Comparison of ENCODE assay signal across 13 cellular contexts in the genomic region with DNA sequence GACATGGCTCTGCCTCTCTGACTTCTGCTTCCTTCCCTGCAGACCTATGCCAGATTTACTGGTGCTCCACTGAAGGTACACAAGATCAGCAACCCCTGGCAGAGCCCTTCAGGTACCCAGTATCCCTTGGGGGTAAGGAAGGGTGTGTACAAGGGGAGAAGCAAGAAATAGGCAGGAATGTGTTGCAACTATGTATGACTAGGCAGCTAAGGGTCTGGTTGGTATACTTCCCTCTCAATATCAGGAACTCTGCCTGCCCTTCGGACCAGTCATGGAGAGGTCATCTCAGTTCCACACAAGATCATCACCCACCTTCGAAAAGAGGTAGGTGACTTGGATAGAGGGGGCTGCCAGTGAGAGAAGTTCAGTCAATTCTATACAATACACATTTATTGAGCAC. TPM values are rescaled to one million over a fixed set of nuclear protein-coding genes. Genes with fewer than 3 reads are reported as not detected.
A peak's percentile ranks its signal among the peaks of the same experiment; 100 is the strongest.
DNase-seq lines count a peak whose midpoint lies in the region; ATAC-seq, FAIRE-seq and TF ChIP-seq lines count a peak whose summit lies in the region.
"Had no signal": no experiment of that assay in that cellular context is flagged by ENCODE, and none has a peak within 500 bp of the region (broad histone marks: within the 10 kb centered on the region; RNA-seq: fewer than 3 reads in every experiment).

No MANE protein-coding gene starts in this region.

- TF ChIP-seq CTCF in H9 (conservative IDR thresholded peaks at IDR 0.05) (no peak), kidney (IDR thresholded peaks at IDR 0.05; ENCODE audit: borderline replicate concordance, extremely low read depth, insufficient read depth) (no peak), WERI-Rb-1 (IDR thresholded peaks at IDR 0.05; ENCODE audit: low read depth, low read length) (no peak)

- no peak overlapping the region for H2AFZ ChIP-seq in H9 (ENCODE audit: low read length)

- H4K91ac ChIP-seq in H9 (ENCODE audit: insufficient read length, low read depth, low read length) = no peak overlapping the region

- no peak overlapping the region for H2BK20ac ChIP-seq in H9 (ENCODE audit: low read depth, low read length, poor library complexity, severe bottlenecking)

- H3K18ac ChIP-seq in H9 (ENCODE audit: insufficient read length, low read depth, low read length) = no peak overlapping the region

- H3K4me1 Mint-ChIP-seq in H9 = peaks cover 30 to 31% of the 10 kb centered on the region in 2 experiments
- H3K4me1 Mint-ChIP-seq in T-helper 17 cell = peaks cover 30% of the 10 kb centered on the region

- H3K27me3 Mint-ChIP-seq in H9 (ENCODE audit: low read depth) = peaks cover 12% of the 10 kb centered on the region
- H3K27me3 Mint-ChIP-seq in T-helper 17 cell = no peaks in the 10 kb centered on the region

- H3K36me3 Mint-ChIP-seq in H9 (ENCODE audit: insufficient read depth in 1 of 3, low read depth in 3 of 3) (peaks cover 7 to 20% (median 15%) of the 10 kb centered on the region in 3 experiments), T-helper 17 cell (ENCODE audit: low read depth) (peaks cover 2% of the 10 kb centered on the region)

- no peak overlapping the region for H2BK15ac ChIP-seq in H9 (ENCODE audit: low read depth, low read length)

- H3K4me3 Mint-ChIP-seq in H9 (peak overlapping the region; percentile 89 to 92; a peak in 4 of 5 replicates), T-helper 17 cell (peak overlapping the region; percentile 36)

- no CpG with 5 or more reads among the region's 2 CpGs for WGBS in H9 (ENCODE audit: extremely low coverage, insufficient read length, low lambda C conversion rate)

- DNase-seq in H9 (no peak), T-helper 17 cell (no peak), kidney (peak; percentile 1), WERI-Rb-1 (no peak), HuH-7 (ENCODE audit: low spot score) (no peak), NCI-H510A (lab: John Stamatoyannopoulos, UW) (no peak), kidney tubule cell (ENCODE audit: low spot score) (no peak)
- DNase-seq: colonic mucosa; NCI-H187 treated with DMSO at 0.1 percent for 48 hours; stimulated activated CD4-positive, alpha-beta T cell treated with anti-CD3 and anti-CD28 coated beads, Interleukin-15, amount 100 ng/mL, for 24 hours; stomach had no signal

- peak overlapping the region in 5 of 10 experiments; percentile 76 to 97 (median 93); a peak in 5 of 20 replicates for H3K4me3 ChIP-seq in BLaER1 treated with 17β-estradiol and CSF1 and Interleukin-3, amounts not matched to agents 10 nM and 100 nM
- no peak overlapping the region for H3K4me3 ChIP-seq in kidney (ENCODE audit: low read length in 2 of 2)
- no peak overlapping the region for H3K4me3 ChIP-seq in WERI-Rb-1 (ENCODE audit: low read depth, low read length)

- H3K36me3 ChIP-seq in BLaER1 treated with 17β-estradiol and CSF1 and Interleukin-3, amounts not matched to agents 10 nM and 100 nM = peaks cover 1 to 29% (median 12%) of the 10 kb centered on the region in 11 experiments; a peak in 19 of 22 replicates
- H3K36me3 ChIP-seq in kidney (ENCODE audit: control insufficient read depth in 1 of 2, insufficient read depth in 2 of 2, low read length in 2 of 2) = peaks cover 0 to 5% of the 10 kb centered on the region in 2 donors
- peaks cover 8% of the 10 kb centered on the region for H3K36me3 ChIP-seq in WERI-Rb-1
- H3K36me3 ChIP-seq: colonic mucosa had no signal

- H2BK120ac ChIP-seq in H9 (ENCODE audit: low read depth, low read length, poor library complexity, severe bottlenecking) = no peak overlapping the region

- H3K4me2 ChIP-seq in BLaER1 treated with 17β-estradiol and CSF1 and Interleukin-3, amounts not matched to agents 10 nM and 100 nM = peak overlapping the region; percentile 83 to 98 (median 94); a peak in 21 of 22 replicates
- H3K4me2 ChIP-seq in H9 (ENCODE audit: insufficient read depth, insufficient read length, low read length) = peak overlapping the region; percentile 89

- H3K14ac ChIP-seq in H9 (ENCODE audit: insufficient read depth, low read length) = no peak overlapping the region

- peaks cover 6% of the 10 kb centered on the region for H3K23me2 ChIP-seq in H9 (ENCODE audit: insufficient read length, low read depth, low read length, poor library complexity, severe bottlenecking)

- H3K9me3 ChIP-seq in BLaER1 treated with 17β-estradiol and CSF1 and Interleukin-3, amounts not matched to agents 10 nM and 100 nM (replicated peaks in 1 of 11) = no peaks in the 10 kb centered on the region
- H3K9me3 ChIP-seq in H9 (ENCODE audit: control insufficient read depth, low read depth, low read length) (no peaks in the 10 kb centered on the region), T-helper 17 cell (ENCODE audit: control insufficient read depth, low read length, poor library complexity, severe bottlenecking) (no peaks in the 10 kb centered on the region), kidney (ENCODE audit: control insufficient read depth in 1 of 2, low read length in 2 of 2) (no peaks in the 10 kb centered on the region), WERI-Rb-1 (ENCODE audit: severe bottlenecking) (no peaks in the 10 kb centered on the region)
- H3K9me3 ChIP-seq: colonic mucosa, stomach had no signal

- no peak overlapping the region for H4K8ac ChIP-seq in H9 (replicated peaks; ENCODE audit: insufficient read length, low read depth, low read length)

- H3K9ac ChIP-seq in BLaER1 treated with 17β-estradiol and CSF1 and Interleukin-3, amounts not matched to agents 10 nM and 100 nM = peak overlapping the region in 8 of 11 experiments; percentile 88 to 100 (median 95); a peak in 8 of 22 replicates
- H3K9ac ChIP-seq in H9 (ENCODE audit: extremely low read depth, insufficient read length, low read length) (no peak overlapping the region), kidney (ENCODE audit: low read length in 2 of 2) (peak overlapping the region in 1 of 2 donors; percentile 99)

- H3K56ac ChIP-seq in H9 (ENCODE audit: insufficient read length, low read depth, low read length) = no peak overlapping the region

- H3T11ph ChIP-seq in H9 (ENCODE audit: low read length) = no peak overlapping the region

- H2BK12ac ChIP-seq in H9 (ENCODE audit: insufficient read length, low read depth, low read length) = no peak overlapping the region

- H4K20me1 ChIP-seq in BLaER1 treated with 17β-estradiol and CSF1 and Interleukin-3, amounts not matched to agents 10 nM and 100 nM = no peaks in the 10 kb centered on the region
- H4K20me1 ChIP-seq in H9 (ENCODE audit: control insufficient read depth, insufficient read depth, insufficient read length) = no peaks in the 10 kb centered on the region

- no peak overlapping the region for H2BK5ac ChIP-seq in H9 (ENCODE audit: insufficient read length, low read length)

- intact Hi-C loops in kidney (cut with DNase I) = no loop called here

- no peak overlapping the region for H3K23ac ChIP-seq in H9 (ENCODE audit: insufficient read length, low read depth, low read length)

- no peak overlapping the region for H2AK5ac ChIP-seq in H9 (ENCODE audit: insufficient read length, low read length)

- H3K27ac ChIP-seq in BLaER1 treated with 17β-estradiol and CSF1 and Interleukin-3, amounts not matched to agents 10 nM and 100 nM = peak overlapping the region in 5 of 11 experiments; percentile 38 to 100 (median 98); a peak in 9 of 22 replicates
- no peak overlapping the region for H3K27ac ChIP-seq in H9 (ENCODE audit: insufficient read length, low read depth, low read length)
- no peak overlapping the region for H3K27ac ChIP-seq in kidney (ENCODE audit: low read depth in 2 of 2, low read length in 2 of 2)
- H3K27ac ChIP-seq in WERI-Rb-1 = no peak overlapping the region

- FAIRE-seq in kidney (lab: Jason Lieb, UNC) = no peak
- FAIRE-seq: G401.6 had no signal

- H3K79me1 ChIP-seq in H9 (ENCODE audit: insufficient read depth, low read depth, low read length, poor library complexity, severe bottlenecking) = no peaks in the 10 kb centered on the region

- no peaks in the 10 kb centered on the region for H3K79me2 ChIP-seq in H9 (ENCODE audit: insufficient read depth, low read length)

- no peaks in the 10 kb centered on the region for H3K9me3 Mint-ChIP-seq in H9

- no peak overlapping the region for H3K4ac ChIP-seq in H9 (ENCODE audit: low read depth, low read length)

- H3K4me1 ChIP-seq in BLaER1 treated with 17β-estradiol and CSF1 and Interleukin-3, amounts not matched to agents 10 nM and 100 nM = peaks cover 36 to 48% (median 42%) of the 10 kb centered on the region in 10 experiments
- H3K4me1 ChIP-seq in H9 (ENCODE audit: insufficient read depth, low read length) (peaks cover 2% of the 10 kb centered on the region; the same call in 1 of the 2 replicates), kidney (ENCODE audit: control insufficient read depth in 1 of 2, insufficient read depth in 1 of 2, low read depth in 1 of 2, low read length in 2 of 2) (peaks cover 9 to 13% of the 10 kb centered on the region in 2 donors)

- ATAC-seq in T-helper 17 cell = no peak

- H3K27me3 ChIP-seq in BLaER1 treated with 17β-estradiol and CSF1 and Interleukin-3, amounts not matched to agents 10 nM and 100 nM = no peaks in the 10 kb centered on the region
- H3K27me3 ChIP-seq in H9 (ENCODE audit: insufficient read depth, low read length) (no peaks in the 10 kb centered on the region), WERI-Rb-1 (ENCODE audit: insufficient read depth, low read depth, severe bottlenecking) (no peaks in the 10 kb centered on the region)
- H3K27me3 ChIP-seq: colonic mucosa, stomach had no signal

- H3K27ac Mint-ChIP-seq in H9 (no peak overlapping the region), T-helper 17 cell (peak overlapping the region; percentile 98)

- H4K5ac ChIP-seq in H9 (ENCODE audit: insufficient read length, low read depth, low read length) = no peak overlapping the region

RNA-seq across cellular contexts. Expression of a gene that starts 1.8 kb away (rescaled TPM):
- total RNA-seq in H9 (2021) (43.6 and 45.0 TPM in 2 replicates), T-helper 17 cell (10 to 100 TPM; 20.7 to 28.5 TPM), kidney (38.8 TPM)
- polyA plus RNA-seq in kidney (ENCODE audit: insufficient read depth, low read depth, low replicate concordance) = 86.9 TPM

RNA-seq across cellular contexts. Expression of a gene that starts 2.6 kb away (rescaled TPM):
- 5.0 and 5.9 TPM in 2 replicates for total RNA-seq in H9 (2021)
- 10 to 100 TPM; 34.6 to 38.4 TPM for total RNA-seq in T-helper 17 cell
- total RNA-seq in kidney = 33.0 TPM
- 21.4 TPM for polyA plus RNA-seq in kidney (ENCODE audit: insufficient read depth, low read depth, low replicate concordance)

RNA-seq across cellular contexts. Expression of a gene that starts 36.7 kb away (rescaled TPM):
- total RNA-seq in H9 (2021) (16.5 and 18.4 TPM in 2 replicates), T-helper 17 cell (10 to 100 TPM in 1 of 2 donors, 1 to 10 TPM in 1; 9.8 to 12.7 TPM), kidney (2.1 TPM)
- 0.28 TPM for polyA plus RNA-seq in kidney (ENCODE audit: insufficient read depth, low read depth, low replicate concordance)

RNA-seq across cellular contexts. Expression of a gene that starts 37.2 kb away (rescaled TPM):
- 149 and 152 TPM in 2 replicates for total RNA-seq in H9 (2021)
- 100 to 1,000 TPM; 110 to 127 TPM for total RNA-seq in T-helper 17 cell
- 198 TPM for total RNA-seq in kidney
- 351 TPM for polyA plus RNA-seq in kidney (ENCODE audit: insufficient read depth, low read depth, low replicate concordance)

RNA-seq across cellular contexts. Expression of a gene that starts 45.0 kb away (rescaled TPM):
- 40.8 and 41.0 TPM in 2 replicates for total RNA-seq in H9 (2021)
- 1 to 10 TPM; 8.6 to 9.3 TPM for total RNA-seq in T-helper 17 cell
- 22.8 TPM for total RNA-seq in kidney
- 19.8 TPM for polyA plus RNA-seq in kidney (ENCODE audit: insufficient read depth, low read depth, low replicate concordance)
